15 cellular contexts compared by ENCODE assay signal in the genomic region with DNA sequence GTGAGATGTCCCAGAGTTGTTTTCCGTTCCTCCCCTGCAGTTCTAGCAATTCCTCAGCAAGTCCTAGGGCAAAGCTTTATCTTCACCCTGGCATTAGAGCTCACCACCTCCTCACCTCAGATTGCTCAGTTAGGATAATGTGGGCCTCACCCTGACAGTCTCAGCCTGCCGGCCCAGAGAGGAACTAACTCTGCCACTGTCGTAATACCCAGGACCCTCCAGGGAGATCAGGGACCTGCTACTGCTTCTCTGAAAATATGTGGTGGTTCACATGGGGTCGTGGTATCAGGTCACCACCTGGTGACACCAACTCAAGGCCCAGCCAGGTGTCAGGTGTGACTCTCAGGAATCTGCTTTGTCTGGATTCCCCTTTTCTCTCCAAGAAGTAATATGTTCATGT.
DNase-seq lines count a peak whose midpoint lies in the region; ATAC-seq and TF ChIP-seq lines count a peak whose summit lies in the region.
"Had no signal": no experiment of that assay in that cellular context is flagged by ENCODE, and none has a peak within 500 bp of the region (broad histone marks: within the 10 kb centered on the region; RNA-seq: fewer than 3 reads in every experiment).

No MANE protein-coding gene starts in this region.

- peaks cover 50% of the 10 kb centered on the region for H3K9me3 ChIP-seq in Panc1 (ENCODE audit: control insufficient read depth, insufficient read depth, low read depth, low read length)
- H3K9me3 ChIP-seq in fibroblast of lung (ENCODE audit: control insufficient read depth, insufficient read depth, low read depth, low read length) = peaks cover 1% of the 10 kb centered on the region
- no peaks in the 10 kb centered on the region for H3K9me3 ChIP-seq in gastrocnemius medialis
- no peaks in the 10 kb centered on the region for H3K9me3 ChIP-seq in colonic mucosa

- POLR2A ChIA-PET in Panc1 (lab: Charles Lee) = interaction anchor here (0.6 kb wide), 1 partner anchor 95 kb away, joined by 3 read pairs; no protein-coding TSS in a partner anchor
- POLR2A ChIA-PET in activated CD8-positive, alpha-beta T cell treated with anti-CD3 and anti-CD28 coated beads for 36 hours (lab: Charles Lee) = no interaction called here

- BruUV-seq in Panc1 (replicated peaks; lab: Mats Ljungman, UMichigan) = no TSS peak

- H2AFZ ChIP-seq in fibroblast of lung (ENCODE audit: low read length) = no peak overlapping the region

- H3K79me2 ChIP-seq in fibroblast of lung (ENCODE audit: control insufficient read depth, insufficient read depth, low read length) = peaks cover 54% of the 10 kb centered on the region

- H3K27ac ChIP-seq in Panc1 (ENCODE audit: low read length) (peak overlapping the region; percentile 98), fibroblast of lung (ENCODE audit: insufficient read depth, low read length) (peak overlapping the region; percentile 76), gastrocnemius medialis (peak overlapping the region in 3 of 4 donors; percentile 31 to 57 (median 56)), colonic mucosa (no peak overlapping the region)
- H3K27ac ChIP-seq: VCaP had no signal

- no peak for ATAC-seq in Panc1
- ATAC-seq in gastrocnemius medialis = no peak
- no peak for ATAC-seq in HG02938 (IDR thresholded peaks at IDR 0.05; ENCODE audit: unreplicated experiment)
- ATAC-seq in activated T-cell treated with anti-CD3 and anti-CD28 coated beads, Interleukin-2, amount 50 U/mL, for 4 hours = no peak
- no peak for ATAC-seq in activated CD8-positive, alpha-beta T cell treated with anti-CD3 and anti-CD28 coated beads for 36 hours
- ATAC-seq: HCT116, left ventricle myocardium superior had no signal

- H3K4me2 ChIP-seq in fibroblast of lung (ENCODE audit: extremely low read depth, insufficient read depth, low read length) = no peak overlapping the region

- no peaks in the 10 kb centered on the region for H3K27me3 Mint-ChIP-seq in CD14-positive monocyte (ENCODE audit: low read depth in 3 of 3)
- H3K27me3 Mint-ChIP-seq in activated T-cell treated with anti-CD3 and anti-CD28 coated beads, Interleukin-2, amount 50 U/mL, for 4 hours (ENCODE audit: low read depth) = no peaks in the 10 kb centered on the region
- no peaks in the 10 kb centered on the region for H3K27me3 Mint-ChIP-seq in activated CD8-positive, alpha-beta T cell treated with anti-CD3 and anti-CD28 coated beads for 36 hours

- intact Hi-C loops in CD14-positive monocyte (cut with micrococcal nuclease) = no loop called here
- intact Hi-C loops in Panc1 (cut with micrococcal nuclease; ENCODE audit: unreplicated experiment) = no loop called here
- intact Hi-C loops in gastrocnemius medialis (cut with DNase I; ENCODE audit: low total_unique reads) = no loop called here
- intact Hi-C loops in colonic mucosa (cut with DNase I) = no loop called here
- intact Hi-C loops in activated CD8-positive, alpha-beta T cell treated with anti-CD3 and anti-CD28 coated beads for 36 hours (cut with micrococcal nuclease) = no loop called here

- in situ Hi-C loops in Panc1 (cut with HindIII; ENCODE audit: low pct_unique_long_range_greater_than_20kb, low sequenced_read_pairs) = no loop called here
- in situ Hi-C loops in gastrocnemius medialis (cut with MboI; ENCODE audit: low sequenced_read_pairs in 4 of 4) = no loop called here

- peaks cover 14 to 42% (median 36%) of the 10 kb centered on the region in 7 donors for H3K9me3 Mint-ChIP-seq in CD14-positive monocyte
- peaks cover 45% of the 10 kb centered on the region for H3K9me3 Mint-ChIP-seq in activated T-cell treated with anti-CD3 and anti-CD28 coated beads, Interleukin-2, amount 50 U/mL, for 4 hours
- H3K9me3 Mint-ChIP-seq in activated CD8-positive, alpha-beta T cell treated with anti-CD3 and anti-CD28 coated beads for 36 hours = peaks cover 20% of the 10 kb centered on the region

- peaks cover 2 to 3% of the 10 kb centered on the region in 2 donors for H3K36me3 Mint-ChIP-seq in CD14-positive monocyte
- H3K36me3 Mint-ChIP-seq in activated T-cell treated with anti-CD3 and anti-CD28 coated beads, Interleukin-2, amount 50 U/mL, for 4 hours (ENCODE audit: insufficient read depth) = peaks cover 41% of the 10 kb centered on the region
- H3K36me3 Mint-ChIP-seq in activated CD8-positive, alpha-beta T cell treated with anti-CD3 and anti-CD28 coated beads for 36 hours (ENCODE audit: low read depth) = peaks cover 54% of the 10 kb centered on the region

- CTCF ChIA-PET in Panc1 (lab: Charles Lee) = no interaction called here
- CTCF ChIA-PET in activated CD8-positive, alpha-beta T cell treated with anti-CD3 and anti-CD28 coated beads for 36 hours (lab: Charles Lee) = no interaction called here

- TF ChIP-seq POLR2A in gastrocnemius medialis (IDR thresholded peaks at IDR 0.05) = no peak

- H3K4me3 Mint-ChIP-seq in CD14-positive monocyte = peak overlapping the region in 1 of 2 donors; percentile 40
- no peak overlapping the region for H3K4me3 Mint-ChIP-seq in activated T-cell treated with anti-CD3 and anti-CD28 coated beads, Interleukin-2, amount 50 U/mL, for 4 hours
- H3K4me3 Mint-ChIP-seq in activated CD8-positive, alpha-beta T cell treated with anti-CD3 and anti-CD28 coated beads for 36 hours = no peak overlapping the region
- H3K4me3 Mint-ChIP-seq: activated naive CD4-positive, alpha-beta T cell treated with anti-CD3 and anti-CD28 coated beads for 36 hours had no signal

- H4K20me1 ChIP-seq in fibroblast of lung (ENCODE audit: control insufficient read depth, extremely low read depth, insufficient read depth, low read length) = no peaks in the 10 kb centered on the region

- TF ChIP-seq CTCF in CD14-positive monocyte (IDR thresholded peaks at IDR 0.05) (no peak), Panc1 (IDR thresholded peaks at IDR 0.05) (no peak), fibroblast of lung (conservative IDR thresholded peaks at IDR 0.05 in 1 of 2, IDR thresholded peaks at IDR 0.05 in 1 of 2; ENCODE audit: low read depth in 1 of 2, low read length in 2 of 2) (no peak), gastrocnemius medialis (IDR thresholded peaks at IDR 0.05 in 4 of 5, conservative IDR thresholded peaks at IDR 0.05 in 1 of 5) (no peak), colonic mucosa (IDR thresholded peaks at IDR 0.05) (no peak)
- TF ChIP-seq CTCF in activated CD8-positive, alpha-beta T cell treated with anti-CD3 and anti-CD28 coated beads for 36 hours (IDR thresholded peaks at IDR 0.05) = no peak

- H3K4me3 ChIP-seq in Panc1 (ENCODE audit: low read depth in 2 of 2, low read length in 2 of 2) = no peak overlapping the region
- H3K4me3 ChIP-seq in fibroblast of lung (replicated peaks in 1 of 4; ENCODE audit: control extremely low read depth in 1 of 4, insufficient read depth in 1 of 4, low read depth in 3 of 4, low read length in 4 of 4) = no peak overlapping the region
- H3K4me3 ChIP-seq in gastrocnemius medialis = no peak overlapping the region
- no peak overlapping the region for H3K4me3 ChIP-seq in colonic mucosa

- H3K4me1 ChIP-seq in Panc1 (ENCODE audit: control insufficient read depth, insufficient read depth, low read length) (peaks cover 49% of the 10 kb centered on the region), fibroblast of lung (ENCODE audit: control insufficient read depth, extremely low read depth, insufficient read depth, low read length) (peaks cover 34% of the 10 kb centered on the region), gastrocnemius medialis (peaks cover 9 to 16% of the 10 kb centered on the region in 2 donors), colonic mucosa (no peaks in the 10 kb centered on the region)

- peaks cover 35% of the 10 kb centered on the region for H3K4me1 Mint-ChIP-seq in CD14-positive monocyte
- no peaks in the 10 kb centered on the region for H3K4me1 Mint-ChIP-seq in activated T-cell treated with anti-CD3 and anti-CD28 coated beads, Interleukin-2, amount 50 U/mL, for 4 hours (ENCODE audit: low read depth)
- no peaks in the 10 kb centered on the region for H3K4me1 Mint-ChIP-seq in activated CD8-positive, alpha-beta T cell treated with anti-CD3 and anti-CD28 coated beads for 36 hours (ENCODE audit: low read depth)

- H3K9ac ChIP-seq in fibroblast of lung (ENCODE audit: insufficient read depth, low read length) (no peak overlapping the region), colonic mucosa (ENCODE audit: low read depth in 2 of 2, low read length in 2 of 2) (no peak overlapping the region)

- H3K36me3 ChIP-seq in Panc1 (ENCODE audit: control insufficient read depth, insufficient read depth, low read length) = peaks cover 60% of the 10 kb centered on the region
- H3K36me3 ChIP-seq in fibroblast of lung (ENCODE audit: control insufficient read depth, insufficient read depth, low read length) = peaks cover 24% of the 10 kb centered on the region
- H3K36me3 ChIP-seq in gastrocnemius medialis = peaks cover 0 to 72% of the 10 kb centered on the region in 2 donors
- no peaks in the 10 kb centered on the region for H3K36me3 ChIP-seq in colonic mucosa

- H3K27ac Mint-ChIP-seq in CD14-positive monocyte = peak overlapping the region; percentile 49 to 88 (median 72)
- no peak overlapping the region for H3K27ac Mint-ChIP-seq in activated CD8-positive, alpha-beta T cell treated with anti-CD3 and anti-CD28 coated beads for 36 hours
- H3K27ac Mint-ChIP-seq: activated naive CD4-positive, alpha-beta T cell treated with anti-CD3 and anti-CD28 coated beads for 36 hours had no signal

- no peak for DNase-seq in CD14-positive monocyte (ENCODE audit: low spot score)
- DNase-seq in Panc1 (ENCODE audit: low read depth, low spot score) = no peak
- no peak for DNase-seq in fibroblast of lung (ENCODE audit: low read depth in 2 of 2)
- no peak for DNase-seq in gastrocnemius medialis
- DNase-seq in activated T-cell treated with anti-CD3 and anti-CD28 coated beads, Interleukin-2, amount 50 U/mL, for 4 hours = no peak
- no peak for DNase-seq in colonic mucosa
- no peak for DNase-seq in activated CD8-positive, alpha-beta T cell treated with anti-CD3 and anti-CD28 coated beads for 36 hours
- DNase-seq: activated naive CD4-positive, alpha-beta T cell treated with anti-CD3 and anti-CD28 coated beads for 36 hours; DMS153; left ventricle myocardium superior; NCI-H2081 treated with DMSO at 0.1 percent for 48 hours; occipital lobe had no signal

- H3K27me3 ChIP-seq in Panc1 (ENCODE audit: control insufficient read depth, insufficient read depth, low read length) (no peaks in the 10 kb centered on the region), fibroblast of lung (ENCODE audit: control insufficient read depth, insufficient read depth, low read length) (no peaks in the 10 kb centered on the region), gastrocnemius medialis (no peaks in the 10 kb centered on the region), colonic mucosa (no peaks in the 10 kb centered on the region)
